8 cellular contexts compared by ENCODE assay signal in genomic region chr7:88217675-88218427, GRCh38. TPM values are rescaled to one million over a fixed set of nuclear protein-coding genes. Genes with fewer than 3 reads are reported as not detected.
DNase-seq lines count a peak whose midpoint lies in the region; ATAC-seq and TF ChIP-seq lines count a peak whose summit lies in the region.

No MANE protein-coding gene starts in this region.

- no peaks in the 10 kb centered on the region for H3K9me3 Mint-ChIP-seq in type B pancreatic cell

- no peaks in the 10 kb centered on the region for H3K9me3 ChIP-seq in SJCRH30 (replicated peaks)

- H3K36me3 Mint-ChIP-seq in type B pancreatic cell = peaks cover 22% of the 10 kb centered on the region

- peak; percentile 62 for ATAC-seq in GM19025 (IDR thresholded peaks at IDR 0.05; ENCODE audit: low read depth, unreplicated experiment)
- ATAC-seq in HG03095 (IDR thresholded peaks at IDR 0.05; ENCODE audit: unreplicated experiment) = peak; percentile 78

- peak overlapping the region; percentile 93 for H3K4me3 Mint-ChIP-seq in type B pancreatic cell

- no peaks in the 10 kb centered on the region for H3K27me3 ChIP-seq in SJCRH30

- DNase-seq in AML-193 (lab: John Stamatoyannopoulos, UW) = peak; percentile 19 to 41
- DNase-seq in SJCRH30 = peak in 1 of 2 experiments; percentile 19
- peak; percentile 55 for DNase-seq in glomerular visceral epithelial cell (ENCODE audit: extremely low spot score)
- DNase-seq in type B pancreatic cell (ENCODE audit: extremely low spot score, unreplicated experiment) = no peak
- no peak for DNase-seq in activated CD4-positive, CD25-positive, alpha-beta regulatory T cell treated with anti-CD3 and anti-CD28 coated beads, Interleukin-2, amount 50 U/mL, for 72 hours
- no peak for DNase-seq in GM03348 (ENCODE audit: low spot score)

- peaks cover 18% of the 10 kb centered on the region for H3K4me1 Mint-ChIP-seq in type B pancreatic cell (ENCODE audit: unreplicated experiment)

- peak overlapping the region; percentile 98 for H3K4me3 ChIP-seq in SJCRH30

- H3K4me1 ChIP-seq in SJCRH30 = no peaks in the 10 kb centered on the region

- no peaks in the 10 kb centered on the region for H3K27me3 Mint-ChIP-seq in type B pancreatic cell

- H3K36me3 ChIP-seq in SJCRH30 = peaks cover 35% of the 10 kb centered on the region

- TF ChIP-seq CTCF in type B pancreatic cell (conservative IDR thresholded peaks at IDR 0.05) = no peak

- H3K27ac ChIP-seq in SJCRH30 = no peak overlapping the region; the same call in 1 of the 2 replicates

- H3K27ac Mint-ChIP-seq in type B pancreatic cell = no peak overlapping the region

RNA-seq across cellular contexts. Expression of gene SRI, which starts 2.0 kb away (rescaled TPM):
- 155 and 163 TPM in 2 replicates for total RNA-seq in SJCRH30 (2014; rRNA removed; shearing (Covaris generic))
- total RNA-seq in type B pancreatic cell (ENCODE audit: low replicate concordance) = 72.1 and 120 TPM in 2 replicates

Comparison
In these comparisons a context has a peak if more than half of its experiments do, and no peak if none do; other contexts are left out.
1. DNase-seq: peak in AML-193 (2 of 2) and glomerular visceral epithelial cell (single experiment); none in type B pancreatic cell (single experiment), activated CD4-positive, CD25-positive, alpha-beta regulatory T cell treated with anti-CD3 and anti-CD28 coated beads, Interleukin-2, amount 50 U/mL, for 72 hours (single experiment) and GM03348 (single experiment).